ENCODE assay signal across 1 cellular context in genomic region chr11:123173040-123173855, GRCh38.
TF ChIP-seq lines count a peak whose summit lies in the region.

No MANE protein-coding gene starts in this region.

TF ChIP-seq in IMR-90, 13 proteins besides CTCF, POLR2A, EP300 and RAD21 (continued from another document):
- 0 out of 2 replicates have a peak, but pooled peaks have one; percentile 19 for TF ChIP-seq MXI1 (IDR thresholded peaks at IDR 0.05; ENCODE audit: borderline replicate concordance, low read depth, low read length)
- TF ChIP-seq MAZ (IDR thresholded peaks at IDR 0.05; ENCODE audit: borderline replicate concordance, low read depth, low read length): peak; percentile 25; the same call in 1 of the 2 replicates
- TF ChIP-seq MAFK (IDR thresholded peaks at IDR 0.05; ENCODE audit: low read depth, low read length): peak; percentile 20; the same call in 1 of the 2 replicates
- TF ChIP-seq BHLHE40 (IDR thresholded peaks at IDR 0.05; ENCODE audit: low read depth, low read length): no peak; the same call in 1 of the 2 replicates
- TF ChIP-seq USF2 (IDR thresholded peaks at IDR 0.05; ENCODE audit: low read depth, low read length): no peak
- TF ChIP-seq SMC3 (IDR thresholded peaks at IDR 0.05; ENCODE audit: low read depth, low read length): no peak
- TF ChIP-seq RFX5 (IDR thresholded peaks at IDR 0.05; ENCODE audit: low read depth, low read length): no peak
- peak; percentile 85 for TF ChIP-seq CEBPB (IDR thresholded peaks at IDR 0.05; ENCODE audit: low read depth, low read length)
